Comparison of ENCODE assay signal across 21 cellular contexts in genomic region chr6:7240351-7240750, GRCh38.
"Had no signal": no experiment of that assay in that cellular context is flagged by ENCODE, and none has a peak within 500 bp of the region (broad histone marks: within the 10 kb centered on the region; RNA-seq: fewer than 3 reads in every experiment).

No MANE protein-coding gene starts in this region.

- H3K27ac ChIP-seq: epithelial cell of prostate, thoracic aorta had no signal

- ATAC-seq: activated CD8-positive, alpha-beta T cell treated with anti-CD3 and anti-CD28 coated beads, Interleukin-2, amount 10 ng/mL, durations not matched to agents 7 days and 5 days; activated naive CD8-positive, alpha-beta T cell treated with anti-CD3 and anti-CD28 coated beads, Interleukin-2, amount 50 U/mL, for 24 hours; right cardiac atrium; stimulated activated naive CD8-positive, alpha-beta T cell treated with anti-CD3 and anti-CD28 coated beads, Interleukin-15, Interleukin-2, amounts not matched to agents 100 U/mL and 50 U/mL, for 24 hours; T-helper 17 cell had no signal

- H3K4me3 Mint-ChIP-seq: activated CD4-positive, alpha-beta T cell treated with anti-CD3 and anti-CD28 coated beads, Interleukin-2, amount 10 ng/mL, durations not matched to agents 24 days and 14 days; activated CD8-positive, alpha-beta T cell treated with anti-CD3 and anti-CD28 coated beads, Interleukin-2, amount 10 ng/mL, durations not matched to agents 7 days and 5 days; activated naive CD8-positive, alpha-beta T cell treated with anti-CD3 and anti-CD28 coated beads, Interleukin-2, amount 50 U/mL, for 24 hours; immature natural killer cell; naive B cell; T-helper 17 cell had no signal

- H3K27me3 ChIP-seq: breast epithelium had no signal

- H3K27me3 Mint-ChIP-seq: activated CD4-positive, alpha-beta T cell treated with anti-CD3 and anti-CD28 coated beads, Interleukin-2, amount 10 ng/mL, durations not matched to agents 24 days and 14 days; activated naive CD8-positive, alpha-beta T cell treated with anti-CD3 and anti-CD28 coated beads, Interleukin-2, amount 50 U/mL, for 24 hours; naive B cell; progenitor cell of endocrine pancreas; T-helper 17 cell had no signal

- H3K27ac Mint-ChIP-seq: activated CD4-positive, alpha-beta T cell treated with anti-CD3 and anti-CD28 coated beads, Interleukin-2, amount 10 ng/mL, durations not matched to agents 24 days and 14 days; activated CD8-positive, alpha-beta T cell treated with anti-CD3 and anti-CD28 coated beads, Interleukin-2, amount 10 ng/mL, durations not matched to agents 7 days and 5 days; activated naive CD8-positive, alpha-beta T cell treated with anti-CD3 and anti-CD28 coated beads, Interleukin-2, amount 50 U/mL, for 24 hours had no signal

- H3K9me3 ChIP-seq: breast epithelium, thoracic aorta had no signal

- H3K4me3 ChIP-seq: breast epithelium, thoracic aorta had no signal

- H3K36me3 ChIP-seq: breast epithelium had no signal

- DNase-seq: activated CD4-positive, alpha-beta T cell treated with anti-CD3 and anti-CD28 coated beads, Interleukin-2, amount 10 ng/mL, durations not matched to agents 24 days and 14 days; activated CD4-positive, CD25-positive, alpha-beta regulatory T cell; activated CD8-positive, alpha-beta memory T cell treated with anti-CD3 and anti-CD28 coated beads, Interleukin-2, amount 50 U/mL, for 4 hours; activated CD8-positive, alpha-beta T cell treated with anti-CD3 and anti-CD28 coated beads, Interleukin-2, amount 10 ng/mL, durations not matched to agents 7 days and 5 days; activated naive CD4-positive, alpha-beta T cell; activated naive CD8-positive, alpha-beta T cell treated with anti-CD3 and anti-CD28 coated beads, Interleukin-2, amount 50 U/mL, for 24 hours; foreskin melanocyte; head of caudate nucleus; immature natural killer cell; naive B cell; nucleus accumbens; small intestine; stimulated activated CD4-positive, alpha-beta T cell treated with anti-CD3 and anti-CD28 coated beads, Interleukin-4, amount 100 ng/mL, for 4 hours; stimulated activated CD8-positive, alpha-beta memory T cell treated with anti-CD3 and anti-CD28 coated beads, Interleukin-4, amount 100 ng/mL, for 48 hours; stimulated activated naive CD8-positive, alpha-beta T cell treated with anti-CD3 and anti-CD28 coated beads, Interleukin-15, Interleukin-2, amounts not matched to agents 100 U/mL and 50 U/mL, for 24 hours; T-helper 17 cell had no signal

- H3K9me3 Mint-ChIP-seq: activated CD4-positive, alpha-beta T cell treated with anti-CD3 and anti-CD28 coated beads, Interleukin-2, amount 10 ng/mL, durations not matched to agents 24 days and 14 days; activated naive CD8-positive, alpha-beta T cell treated with anti-CD3 and anti-CD28 coated beads, Interleukin-2, amount 50 U/mL, for 24 hours; immature natural killer cell; naive B cell had no signal
